ENCODE assay signal across 34 cellular contexts in genomic region chr7:17554341-17555015, GRCh38.
DNase-seq lines count a peak whose midpoint lies in the region; ATAC-seq, FAIRE-seq and TF ChIP-seq lines count a peak whose summit lies in the region.
"Had no signal": no experiment of that assay in that cellular context is flagged by ENCODE, and none has a peak within 500 bp of the region (broad histone marks: within the 10 kb centered on the region; RNA-seq: fewer than 3 reads in every experiment).

No MANE protein-coding gene starts in this region.

- peaks cover 5% of the 10 kb centered on the region for H3K4me1 Mint-ChIP-seq in activated T-cell treated with anti-CD3 and anti-CD28 coated beads, Interleukin-2, amount 50 U/mL, for 72 hours (ENCODE audit: low read depth)
- H3K4me1 Mint-ChIP-seq in astrocyte (ENCODE audit: low read depth, unreplicated experiment) = peaks cover 9% of the 10 kb centered on the region
- H3K4me1 Mint-ChIP-seq: CD4-positive, alpha-beta memory T cell; GM23338; stimulated activated memory B cell treated with anti-CD40 and anti-IgM and Interleukin-4, amounts not matched to agents 10 μg/mL and 1 μg/mL and 100 μg/mL, for 72 hours had no signal

- ATAC-seq in activated T-cell treated with anti-CD3 and anti-CD28 coated beads, Interleukin-2, amount 50 U/mL, for 72 hours (replicated peaks in 1 of 2) = peak; percentile 39 to 56
- no peak for ATAC-seq in GM18867 (IDR thresholded peaks at IDR 0.05; ENCODE audit: unreplicated experiment)
- ATAC-seq: gastroesophageal sphincter; GM23338; left colon; sciatic nerve; stimulated activated memory B cell treated with anti-CD40 and anti-IgM and Interleukin-4, amounts not matched to agents 10 μg/mL and 1 μg/mL and 100 μg/mL, for 72 hours had no signal

- no peak overlapping the region for H3K27ac Mint-ChIP-seq in activated T-cell treated with anti-CD3 and anti-CD28 coated beads, Interleukin-2, amount 50 U/mL, for 72 hours
- no peak overlapping the region for H3K27ac Mint-ChIP-seq in astrocyte (ENCODE audit: unreplicated experiment)
- H3K27ac Mint-ChIP-seq: activated B cell treated with CpG ODN at 0.5 μM for 24 hours; activated naive CD4-positive, alpha-beta T cell treated with anti-CD3 and anti-CD28 coated beads, Interleukin-2, amount 50 U/mL, for 72 hours; activated T-helper 2 cell treated with anti-CD3 and anti-CD28 coated beads, Interferon-gamma antibody, Interleukin-2, Interleukin-4, amounts not matched to agents 10 μg/mL and 5 μg/mL and 100 μg/mL, durations not matched to agents 14 hours and 24 hours and 36 hours; CD4-positive, alpha-beta memory T cell; GM23338; HFFc6; stimulated activated memory B cell treated with anti-CD40 and anti-IgM and Interleukin-4, amounts not matched to agents 10 μg/mL and 1 μg/mL and 100 μg/mL, for 72 hours had no signal

- no peak for DNase-seq in activated T-cell treated with anti-CD3 and anti-CD28 coated beads, Interleukin-2, amount 50 U/mL, for 72 hours
- DNase-seq in activated T-cell treated with anti-CD3 and anti-CD28 coated beads for 4 hours (no peak), NOMO-1 treated with dmso at 0.1 percent for 144 hours (lab: John Stamatoyannopoulos, UW; ENCODE audit: unreplicated experiment) (peak; percentile 84), astrocyte (ENCODE audit: low read depth) (no peak), glomerular visceral epithelial cell (ENCODE audit: extremely low spot score) (no peak), ACHN (no peak), COLO829 (ENCODE audit: low spot score) (no peak)
- DNase-seq: activated B cell treated with CpG ODN at 0.5 μM for 24 hours; activated CD4-positive, alpha-beta T cell treated with anti-CD3 and anti-CD28 coated beads, Interleukin-2, amount 50 U/mL, for 4 hours; activated CD8-positive, alpha-beta memory T cell treated with anti-CD3 and anti-CD28 coated beads, Interleukin-2, amount 50 U/mL, for 4 hours; CD4-positive, alpha-beta memory T cell; colonic mucosa; DMS 273 treated with DMSO at 0.1 percent for 48 hours; EL; esophagus squamous epithelium; HFFc6; hippocampal formation; left colon; NCI-H2029; NCI-H345; NCI-H748 treated with DMSO at 0.1 percent for 48 hours; stimulated activated CD4-positive, alpha-beta T cell treated with anti-CD3 and anti-CD28 coated beads, Interleukin-4, amount 100 ng/mL, for 24 hours had no signal

- H3K9ac ChIP-seq in astrocyte (ENCODE audit: low read length) = no peak overlapping the region

- H3K4me1 ChIP-seq in astrocyte (ENCODE audit: insufficient read depth, low read length) = no peaks in the 10 kb centered on the region
- H3K4me1 ChIP-seq: colonic mucosa, prostate gland had no signal

- peak; percentile 32 for FAIRE-seq in astrocyte (lab: Jason Lieb, UNC)
- FAIRE-seq: A204.1, urothelium cell line had no signal

- no peaks in the 10 kb centered on the region for H3K9me3 ChIP-seq in astrocyte (ENCODE audit: insufficient read depth, low read depth, low read length)
- H3K9me3 ChIP-seq: colonic mucosa, esophagus squamous epithelium, gastroesophageal sphincter, neutrophil, prostate gland had no signal

- no peak overlapping the region for H2AFZ ChIP-seq in astrocyte (ENCODE audit: low read depth, low read length)
- H2AFZ ChIP-seq: GM23338 had no signal

- H3K4me3 Mint-ChIP-seq in activated T-cell treated with anti-CD3 and anti-CD28 coated beads, Interleukin-2, amount 50 U/mL, for 72 hours = no peak overlapping the region
- no peak overlapping the region for H3K4me3 Mint-ChIP-seq in astrocyte (ENCODE audit: unreplicated experiment)
- H3K4me3 Mint-ChIP-seq: activated B cell treated with CpG ODN at 0.5 μM for 24 hours; CD4-positive, alpha-beta memory T cell; GM23338; HFFc6; stimulated activated memory B cell treated with anti-CD40 and anti-IgM and Interleukin-4, amounts not matched to agents 10 μg/mL and 1 μg/mL and 100 μg/mL, for 72 hours had no signal

- in situ Hi-C loops in ACHN (cut with HindIII; ENCODE audit: low pct_ligation_motif_present, low pct_unique_long_range_greater_than_20kb, low sequenced_read_pairs) = no loop called here

- H3K27me3 Mint-ChIP-seq in activated T-cell treated with anti-CD3 and anti-CD28 coated beads, Interleukin-2, amount 50 U/mL, for 72 hours (ENCODE audit: low read depth) = no peaks in the 10 kb centered on the region
- H3K27me3 Mint-ChIP-seq in astrocyte (ENCODE audit: low read depth, unreplicated experiment) = no peaks in the 10 kb centered on the region
- H3K27me3 Mint-ChIP-seq: activated B cell treated with CpG ODN at 0.5 μM for 24 hours; CD4-positive, alpha-beta memory T cell; stimulated activated memory B cell treated with anti-CD40 and anti-IgM and Interleukin-4, amounts not matched to agents 10 μg/mL and 1 μg/mL and 100 μg/mL, for 72 hours had no signal

- no peak overlapping the region for H3K27ac ChIP-seq in astrocyte (ENCODE audit: low read depth, low read length)
- H3K27ac ChIP-seq: cardiac muscle cell, colonic mucosa, esophagus squamous epithelium, gastroesophageal sphincter, neutrophil, prostate gland had no signal

- no peaks in the 10 kb centered on the region for H3K9me3 Mint-ChIP-seq in activated T-cell treated with anti-CD3 and anti-CD28 coated beads, Interleukin-2, amount 50 U/mL, for 72 hours
- peaks cover 4% of the 10 kb centered on the region for H3K9me3 Mint-ChIP-seq in astrocyte (ENCODE audit: unreplicated experiment)
- H3K9me3 Mint-ChIP-seq: activated B cell treated with CpG ODN at 0.5 μM for 24 hours; activated T-helper 2 cell treated with anti-CD3 and anti-CD28 coated beads, Interferon-gamma antibody, Interleukin-2, Interleukin-4, amounts not matched to agents 10 μg/mL and 5 μg/mL and 100 μg/mL, durations not matched to agents 14 hours and 24 hours and 36 hours; CD4-positive, alpha-beta memory T cell; GM23338; HFFc6; stimulated activated memory B cell treated with anti-CD40 and anti-IgM and Interleukin-4, amounts not matched to agents 10 μg/mL and 1 μg/mL and 100 μg/mL, for 72 hours had no signal

- no peak for TF ChIP-seq CTCF in astrocyte (IDR thresholded peaks at IDR 0.05; ENCODE audit: insufficient read depth, low read depth, low read length)

- no peaks in the 10 kb centered on the region for H3K79me2 ChIP-seq in astrocyte (ENCODE audit: insufficient read depth, low read length)

- H3K27me3 ChIP-seq in astrocyte (ENCODE audit: insufficient read depth, low read length) = no peaks in the 10 kb centered on the region
- H3K27me3 ChIP-seq: cardiac muscle cell, colonic mucosa, esophagus squamous epithelium, gastroesophageal sphincter, neutrophil had no signal

- H3K4me3 ChIP-seq in astrocyte (ENCODE audit: insufficient read depth, low read depth, low read length) = no peak overlapping the region
- H3K4me3 ChIP-seq: cardiac muscle cell, colonic mucosa, esophagus squamous epithelium, gastroesophageal sphincter, GM23338, prostate gland had no signal

- no peaks in the 10 kb centered on the region for H3K36me3 Mint-ChIP-seq in activated T-cell treated with anti-CD3 and anti-CD28 coated beads, Interleukin-2, amount 50 U/mL, for 72 hours (ENCODE audit: insufficient read depth in 2 of 2)
- no peaks in the 10 kb centered on the region for H3K36me3 Mint-ChIP-seq in astrocyte (ENCODE audit: low read depth, unreplicated experiment)
- H3K36me3 Mint-ChIP-seq: activated naive CD4-positive, alpha-beta T cell treated with anti-CD3 and anti-CD28 coated beads, Interleukin-2, amount 50 U/mL, for 72 hours; CD4-positive, alpha-beta memory T cell; stimulated activated memory B cell treated with anti-CD40 and anti-IgM and Interleukin-4, amounts not matched to agents 10 μg/mL and 1 μg/mL and 100 μg/mL, for 72 hours had no signal

- H3K36me3 ChIP-seq in astrocyte (ENCODE audit: insufficient read depth, low read length) = no peaks in the 10 kb centered on the region
- H3K36me3 ChIP-seq: cardiac muscle cell, colonic mucosa, esophagus squamous epithelium, gastroesophageal sphincter, neutrophil, prostate gland had no signal

- no peak overlapping the region for H3K4me2 ChIP-seq in astrocyte (ENCODE audit: low read length)
- H3K4me2 ChIP-seq: GM23338 had no signal

- H4K20me1 ChIP-seq in astrocyte (ENCODE audit: insufficient read depth, low read length) = no peaks in the 10 kb centered on the region
